Comparison of ENCODE assay signal across 16 cellular contexts in genomic region chr9:69085523-69086283, GRCh38. TPM values are rescaled to one million over a fixed set of nuclear protein-coding genes. Genes with fewer than 3 reads are reported as not detected.
A peak's percentile ranks its signal among the peaks of the same experiment; 100 is the strongest.
DNase-seq lines count a peak whose midpoint lies in the region; ATAC-seq and TF ChIP-seq lines count a peak whose summit lies in the region.
"Had no signal": no experiment of that assay in that cellular context is flagged by ENCODE, and none has a peak within 500 bp of the region (broad histone marks: within the 10 kb centered on the region; RNA-seq: fewer than 3 reads in every experiment).

No MANE protein-coding gene starts in this region.

- H2BK12ac ChIP-seq in mesenchymal stem cell (ENCODE audit: low read length in 2 of 2), result no peak overlapping the region

- TF ChIP-seq CTCF in glutamatergic neuron (IDR thresholded peaks at IDR 0.05; ENCODE audit: partially characterized antibody, unreplicated experiment), result no peak

- no peak overlapping the region for H2AFZ ChIP-seq in mesenchymal stem cell (ENCODE audit: low read depth, low read length)

- peak overlapping the region; percentile 5 for H4K8ac ChIP-seq in mesenchymal stem cell (ENCODE audit: low read length)

- H3K4me3 ChIP-seq in mesenchymal stem cell (ENCODE audit: insufficient read depth in 1 of 2, low read depth in 1 of 2, low read length in 2 of 2), result no peak overlapping the region
- H3K4me3 ChIP-seq: sigmoid colon, SJSA1 had no signal

- peak overlapping the region; percentile 4 for H2BK15ac ChIP-seq in mesenchymal stem cell (ENCODE audit: low read depth, poor library complexity, severe bottlenecking)

- H3K18ac ChIP-seq in mesenchymal stem cell (ENCODE audit: low read depth in 1 of 2, low read length in 2 of 2), result no peak overlapping the region

- H3K36me3 Mint-ChIP-seq in activated naive CD4-positive, alpha-beta T cell treated with anti-CD3 and anti-CD28 coated beads, Interleukin-2, amount 50 U/mL, for 72 hours, result peaks cover 0 to 6% of the 10 kb centered on the region in 2 donors
- H3K36me3 Mint-ChIP-seq in glutamatergic neuron (ENCODE audit: unreplicated experiment), result no peaks in the 10 kb centered on the region
- H3K36me3 Mint-ChIP-seq in stimulated activated naive B cell treated with anti-CD40 and anti-IgM and Interleukin-4, amounts not matched to agents 10 μg/mL and 1 μg/mL and 100 μg/mL, for 72 hours, result peaks cover 3 to 5% of the 10 kb centered on the region in 2 donors
- H3K36me3 Mint-ChIP-seq: CD14-positive monocyte had no signal

- H3K27me3 ChIP-seq in mesenchymal stem cell (ENCODE audit: control insufficient read depth in 1 of 2, insufficient read depth in 1 of 2, low read length in 2 of 2), result no peaks in the 10 kb centered on the region
- H3K27me3 ChIP-seq: sigmoid colon, SJSA1 had no signal

- no peak overlapping the region for H3K23ac ChIP-seq in mesenchymal stem cell (ENCODE audit: low read length in 2 of 2)

- H3K36me3 ChIP-seq in mesenchymal stem cell (ENCODE audit: control insufficient read depth in 1 of 2, insufficient read depth in 2 of 2, low read depth in 1 of 2, low read length in 2 of 2), result no peaks in the 10 kb centered on the region
- H3K36me3 ChIP-seq: sigmoid colon, SJSA1 had no signal

- no peak overlapping the region for H3K9ac ChIP-seq in mesenchymal stem cell (ENCODE audit: low read length)

- H3K4me1 ChIP-seq in mesenchymal stem cell (ENCODE audit: control insufficient read depth, insufficient read depth, low read depth, low read length), result no peaks in the 10 kb centered on the region
- H3K4me1 ChIP-seq: sigmoid colon, SJSA1 had no signal

- no peak overlapping the region for H3K4me2 ChIP-seq in mesenchymal stem cell (ENCODE audit: low read length, poor library complexity, severe bottlenecking)

- H3K27ac ChIP-seq in mesenchymal stem cell (ENCODE audit: low read length, poor library complexity, severe bottlenecking), result no peak overlapping the region
- H3K27ac ChIP-seq: epithelial cell of prostate, sigmoid colon, SJSA1 had no signal

- H2BK120ac ChIP-seq in mesenchymal stem cell (ENCODE audit: low read depth, low read length), result no peak overlapping the region

- no peak overlapping the region for H3K4me3 Mint-ChIP-seq in glutamatergic neuron (ENCODE audit: unreplicated experiment)
- H3K4me3 Mint-ChIP-seq in stimulated activated naive B cell treated with anti-CD40 and anti-IgM and Interleukin-4, amounts not matched to agents 10 μg/mL and 1 μg/mL and 100 μg/mL, for 72 hours, result no peak overlapping the region
- H3K4me3 Mint-ChIP-seq: CD14-positive monocyte, IgD-negative memory B cell, naive B cell had no signal

- no peak overlapping the region for H2BK5ac ChIP-seq in mesenchymal stem cell (ENCODE audit: low read depth, low read length, poor library complexity, severe bottlenecking)

- H3K4ac ChIP-seq in mesenchymal stem cell (ENCODE audit: low read depth in 1 of 2, low read length in 2 of 2), result no peak overlapping the region

- H3K14ac ChIP-seq in mesenchymal stem cell (ENCODE audit: low read length in 2 of 2), result no peak overlapping the region

- WGBS in mesenchymal stem cell, result 94% methylated on average over 5 of the region's 5 CpGs

- no peak overlapping the region for H3K27ac Mint-ChIP-seq in activated naive CD4-positive, alpha-beta T cell treated with anti-CD3 and anti-CD28 coated beads, Interleukin-2, amount 50 U/mL, for 72 hours
- H3K27ac Mint-ChIP-seq in glutamatergic neuron (ENCODE audit: unreplicated experiment), result no peak overlapping the region
- H3K27ac Mint-ChIP-seq in stimulated activated naive B cell treated with anti-CD40 and anti-IgM and Interleukin-4, amounts not matched to agents 10 μg/mL and 1 μg/mL and 100 μg/mL, for 72 hours, result no peak overlapping the region
- H3K27ac Mint-ChIP-seq: CD14-positive monocyte, IgD-negative memory B cell, naive B cell had no signal

- no peaks in the 10 kb centered on the region for H3K27me3 Mint-ChIP-seq in glutamatergic neuron (ENCODE audit: unreplicated experiment)
- no peaks in the 10 kb centered on the region for H3K27me3 Mint-ChIP-seq in stimulated activated naive B cell treated with anti-CD40 and anti-IgM and Interleukin-4, amounts not matched to agents 10 μg/mL and 1 μg/mL and 100 μg/mL, for 72 hours
- H3K27me3 Mint-ChIP-seq: IgD-negative memory B cell, naive B cell had no signal

- H4K91ac ChIP-seq in mesenchymal stem cell (ENCODE audit: low read length), result no peak overlapping the region

- H3K79me1 ChIP-seq in mesenchymal stem cell (replicated peaks; ENCODE audit: low read length, poor library complexity, severe bottlenecking), result no peaks in the 10 kb centered on the region

- H3K4me1 Mint-ChIP-seq in glutamatergic neuron (ENCODE audit: low read depth, unreplicated experiment), result no peaks in the 10 kb centered on the region
- no peaks in the 10 kb centered on the region for H3K4me1 Mint-ChIP-seq in stimulated activated naive B cell treated with anti-CD40 and anti-IgM and Interleukin-4, amounts not matched to agents 10 μg/mL and 1 μg/mL and 100 μg/mL, for 72 hours
- H3K4me1 Mint-ChIP-seq: CD14-positive monocyte, IgD-negative memory B cell, naive B cell had no signal

- peak; percentile 65 for DNase-seq in EH (ENCODE audit: low read depth)
- peak; percentile 90 for DNase-seq in fibroblast of peridontal ligament (ENCODE audit: extremely low read depth)
- DNase-seq in mesenchymal stem cell, result peak; percentile 28
- DNase-seq in activated gamma-delta T cell treated with Interleukin-2 at 50 U/mL for 16 hours, result no peak
- no peak for DNase-seq in activated naive CD4-positive, alpha-beta T cell treated with anti-CD3 and anti-CD28 coated beads, Interleukin-2, amount 50 U/mL, for 72 hours (ENCODE audit: low spot score in 2 of 2)
- DNase-seq in glutamatergic neuron, result no peak
- DNase-seq in stimulated activated naive B cell treated with anti-CD40 and anti-IgM and Interleukin-4, amounts not matched to agents 10 μg/mL and 1 μg/mL and 100 μg/mL, for 72 hours, result no peak
- DNase-seq: naive B cell, NCI-H1436, sigmoid colon had no signal

- ATAC-seq in SK-N-SH treated with all-trans-retinoic acid at 6 μM for 48 hours, result peak; percentile 78
- ATAC-seq in activated naive CD4-positive, alpha-beta T cell treated with anti-CD3 and anti-CD28 coated beads, Interleukin-2, amount 50 U/mL, for 72 hours, result no peak
- no peak for ATAC-seq in stimulated activated naive B cell treated with anti-CD40 and anti-IgM and Interleukin-4, amounts not matched to agents 10 μg/mL and 1 μg/mL and 100 μg/mL, for 72 hours (replicated peaks)
- ATAC-seq: activated CD4-positive, CD25-positive, alpha-beta regulatory T cell treated with anti-CD3 and anti-CD28 coated beads, Interleukin-2, amount 50 U/mL, for 24 hours had no signal

- no peaks in the 10 kb centered on the region for H3K9me3 ChIP-seq in mesenchymal stem cell (ENCODE audit: control insufficient read depth, low read length)
- H3K9me3 ChIP-seq: sigmoid colon, SJSA1 had no signal

- H3K9me3 Mint-ChIP-seq in activated naive CD4-positive, alpha-beta T cell treated with anti-CD3 and anti-CD28 coated beads, Interleukin-2, amount 50 U/mL, for 72 hours, result peaks cover 0 to 3% of the 10 kb centered on the region in 2 donors
- H3K9me3 Mint-ChIP-seq in glutamatergic neuron (ENCODE audit: unreplicated experiment), result peaks cover 2% of the 10 kb centered on the region
- peaks cover 0 to 4% of the 10 kb centered on the region in 2 donors for H3K9me3 Mint-ChIP-seq in stimulated activated naive B cell treated with anti-CD40 and anti-IgM and Interleukin-4, amounts not matched to agents 10 μg/mL and 1 μg/mL and 100 μg/mL, for 72 hours

- H2AK5ac ChIP-seq in mesenchymal stem cell (ENCODE audit: low read length, severe bottlenecking), result no peak overlapping the region

TF ChIP-seq in SK-N-SH treated with all-trans-retinoic acid at 6 μM for 48 hours, 23 proteins besides CTCF, POLR2A, EP300 and RAD21 (continues in another document):
- no peak for TF ChIP-seq POU6F1 (CRISPR knock-in tag; IDR thresholded peaks at IDR 0.05; ENCODE audit: borderline replicate concordance, low read depth)
- TF ChIP-seq ZNF8 (CRISPR knock-in tag; IDR thresholded peaks at IDR 0.05), result no peak
- TF ChIP-seq CREB5 (CRISPR knock-in tag; IDR thresholded peaks at IDR 0.05; ENCODE audit: low read depth), result no peak
- TF ChIP-seq OSR1 (CRISPR knock-in tag; IDR thresholded peaks at IDR 0.05), result no peak
- TF ChIP-seq ISL1 (CRISPR knock-in tag; IDR thresholded peaks at IDR 0.05), result no peak
- TF ChIP-seq ARNTL (CRISPR knock-in tag; IDR thresholded peaks at IDR 0.05; ENCODE audit: borderline replicate concordance, low read depth), result no peak
- TF ChIP-seq PPARA (CRISPR knock-in tag; IDR thresholded peaks at IDR 0.05; ENCODE audit: borderline replicate concordance), result no peak
- no peak for TF ChIP-seq ESRRG (CRISPR knock-in tag; IDR thresholded peaks at IDR 0.05)

RNA-seq across cellular contexts. Expression of gene FXN, which starts 50.2 kb away (rescaled TPM):
- 21.5 TPM for polyA plus RNA-seq in mesenchymal stem cell (2013, experiment 1 of 2)
- 20.3 TPM for polyA plus RNA-seq in mesenchymal stem cell (2013, experiment 2 of 2)
- 10 to 100 TPM in 1 of 2 donors, 1 to 10 TPM in 1; 7.0 to 22.9 TPM for total RNA-seq in activated naive CD4-positive, alpha-beta T cell treated with anti-CD3 and anti-CD28 coated beads, Interleukin-2, amount 50 U/mL, for 72 hours
- 7.1 TPM for total RNA-seq in glutamatergic neuron (ENCODE audit: unreplicated experiment)

Comparison
In these comparisons a context has a peak if more than half of its experiments do, and no peak if none do; other contexts are left out.
1. DNase-seq: peak in EH (single experiment), fibroblast of peridontal ligament (single experiment) and mesenchymal stem cell (single experiment); none in activated gamma-delta T cell treated with Interleukin-2 at 50 U/mL for 16 hours (single experiment), activated naive CD4-positive, alpha-beta T cell treated with anti-CD3 and anti-CD28 coated beads, Interleukin-2, amount 50 U/mL, for 72 hours (0 of 2), glutamatergic neuron (single experiment) and stimulated activated naive B cell treated with anti-CD40 and anti-IgM and Interleukin-4, amounts not matched to agents 10 μg/mL and 1 μg/mL and 100 μg/mL, for 72 hours (single experiment).